In genomic region chr16:2460916-2461315, GRCh38 we compare ENCODE assay signal across 12 cellular contexts. TPM values are rescaled to one million over a fixed set of nuclear protein-coding genes. Genes with fewer than 3 reads are reported as not detected.
DNase-seq lines count a peak whose midpoint lies in the region; ATAC-seq and TF ChIP-seq lines count a peak whose summit lies in the region.
"Had no signal": no experiment of that assay in that cellular context is flagged by ENCODE, and none has a peak within 500 bp of the region (broad histone marks: within the 10 kb centered on the region; RNA-seq: fewer than 3 reads in every experiment).

No MANE protein-coding gene starts in this region.

- CTCF ChIA-PET in activated CD8-positive, alpha-beta memory T cell treated with anti-CD3 and anti-CD28 coated beads, Interleukin-2, amount 10 ng/mL, durations not matched to agents 7 days and 5 days (lab: Charles Lee): interaction anchor here (1.4 to 1.9 kb wide), 4 partner anchors 7 to 40 kb away, joined by 3 to 6 read pairs (median 6); partner anchors contain the start of gene TBC1D24

- no peak for DNase-seq in activated CD8-positive, alpha-beta memory T cell treated with anti-CD3 and anti-CD28 coated beads, Interleukin-2, amount 10 ng/mL, durations not matched to agents 7 days and 5 days
- no peak for DNase-seq in activated CD8-positive, alpha-beta memory T cell treated with anti-CD3 and anti-CD28 coated beads for 24 hours
- no peak for DNase-seq in endodermal cell
- no peak for DNase-seq in skeletal muscle cell (ENCODE audit: low read depth)
- no peak for DNase-seq in pons (ENCODE audit: low spot score)
- DNase-seq: AML-193, dermis blood vessel endothelial cell, NCI-H1694 treated with DMSO at 0.1 percent for 48 hours had no signal

- 91 to 96% methylated on average over 10 to 13 of the region's 13 CpGs for WGBS in endodermal cell (ENCODE audit: insufficient coverage in 1 of 2, insufficient read length in 1 of 2), 2 experiments

- peaks cover 21% of the 10 kb centered on the region for H3K4me1 Mint-ChIP-seq in activated CD8-positive, alpha-beta memory T cell treated with anti-CD3 and anti-CD28 coated beads, Interleukin-2, amount 10 ng/mL, durations not matched to agents 7 days and 5 days
- H3K4me1 Mint-ChIP-seq in endodermal cell: peaks cover 8% of the 10 kb centered on the region

- H3K9me3 Mint-ChIP-seq in activated CD8-positive, alpha-beta memory T cell treated with anti-CD3 and anti-CD28 coated beads, Interleukin-2, amount 10 ng/mL, durations not matched to agents 7 days and 5 days (ENCODE audit: low read depth): no peaks in the 10 kb centered on the region
- H3K9me3 Mint-ChIP-seq in endodermal cell: no peaks in the 10 kb centered on the region

- peaks cover 28% of the 10 kb centered on the region for H3K4me1 ChIP-seq in OCI-LY1 (ENCODE audit: insufficient read depth, low read length, severe bottlenecking)
- peaks cover 5% of the 10 kb centered on the region for H3K4me1 ChIP-seq in endodermal cell (ENCODE audit: control insufficient read depth, insufficient read depth, low read length)

- H3K27ac ChIP-seq in OCI-LY1 (ENCODE audit: low read depth, low read length, poor library complexity, severe bottlenecking) (no peak overlapping the region), endodermal cell (ENCODE audit: low read depth, low read length) (no peak overlapping the region)
- H3K27ac ChIP-seq: parathyroid adenoma had no signal

- H3K36me3 ChIP-seq in OCI-LY1 (ENCODE audit: insufficient read depth, low read length) (peaks cover 32% of the 10 kb centered on the region), endodermal cell (ENCODE audit: control insufficient read depth, insufficient read depth, low read length) (peaks cover 25% of the 10 kb centered on the region)

- H3K4me3 Mint-ChIP-seq in activated CD8-positive, alpha-beta memory T cell treated with anti-CD3 and anti-CD28 coated beads, Interleukin-2, amount 10 ng/mL, durations not matched to agents 7 days and 5 days: peak overlapping the region; percentile 63
- H3K4me3 Mint-ChIP-seq in endodermal cell: peak overlapping the region; percentile 76

- H3K4me3 ChIP-seq in OCI-LY1 (ENCODE audit: low read depth, low read length, poor library complexity, severe bottlenecking): peak overlapping the region; percentile 68
- H3K4me3 ChIP-seq in endodermal cell (ENCODE audit: low read length): peak overlapping the region; percentile 89
- peak overlapping the region; percentile 61 for H3K4me3 ChIP-seq in skeletal muscle cell (ENCODE audit: low read depth, low read length)

- ATAC-seq in activated CD8-positive, alpha-beta memory T cell treated with anti-CD3 and anti-CD28 coated beads, Interleukin-2, amount 10 ng/mL, durations not matched to agents 7 days and 5 days: no peak
- no peak for ATAC-seq in GM21515 (IDR thresholded peaks at IDR 0.05; ENCODE audit: unreplicated experiment)
- ATAC-seq in GM19035 (IDR thresholded peaks at IDR 0.05; ENCODE audit: unreplicated experiment): no peak

- H3K79me2 ChIP-seq in OCI-LY1 (ENCODE audit: insufficient read depth, low read length): no peaks in the 10 kb centered on the region
- H3K79me2 ChIP-seq: parathyroid adenoma had no signal

- H3K36me3 Mint-ChIP-seq in activated CD8-positive, alpha-beta memory T cell treated with anti-CD3 and anti-CD28 coated beads, Interleukin-2, amount 10 ng/mL, durations not matched to agents 7 days and 5 days: peaks cover 11% of the 10 kb centered on the region
- peaks cover 22% of the 10 kb centered on the region for H3K36me3 Mint-ChIP-seq in endodermal cell (ENCODE audit: low read depth)

- H2AFZ ChIP-seq in OCI-LY1 (ENCODE audit: low read length): no peak overlapping the region

- H3K27ac Mint-ChIP-seq in activated CD8-positive, alpha-beta memory T cell treated with anti-CD3 and anti-CD28 coated beads, Interleukin-2, amount 10 ng/mL, durations not matched to agents 7 days and 5 days: no peak overlapping the region
- no peak overlapping the region for H3K27ac Mint-ChIP-seq in endodermal cell

- H3K9me3 ChIP-seq in OCI-LY1 (ENCODE audit: low read length) (no peaks in the 10 kb centered on the region), endodermal cell (ENCODE audit: control insufficient read depth, low read length) (no peaks in the 10 kb centered on the region)

- H3K27me3 ChIP-seq in OCI-LY1 (ENCODE audit: insufficient read depth, low read length): no peaks in the 10 kb centered on the region
- no peaks in the 10 kb centered on the region for H3K27me3 ChIP-seq in endodermal cell (ENCODE audit: control insufficient read depth, insufficient read depth, low read length, poor library complexity, severe bottlenecking)

- peak overlapping the region; percentile 95 for H3K4me2 ChIP-seq in OCI-LY1 (ENCODE audit: low read length)

- H3K27me3 Mint-ChIP-seq in activated CD8-positive, alpha-beta memory T cell treated with anti-CD3 and anti-CD28 coated beads, Interleukin-2, amount 10 ng/mL, durations not matched to agents 7 days and 5 days: no peaks in the 10 kb centered on the region
- H3K27me3 Mint-ChIP-seq in endodermal cell (ENCODE audit: insufficient read depth): no peaks in the 10 kb centered on the region

- H3F3A ChIP-seq in OCI-LY1 (ENCODE audit: insufficient read depth, low read length): 0 out of 2 replicates have a peak, but pooled peaks cover 4% of the 10 kb centered on the region

- H4K20me1 ChIP-seq in OCI-LY1 (ENCODE audit: insufficient read depth, low read length): no peaks in the 10 kb centered on the region

- H3K9ac ChIP-seq in OCI-LY1 (ENCODE audit: low read length) (peak overlapping the region; percentile 75; the same call in 1 of the 2 replicates), endodermal cell (ENCODE audit: extremely low read depth, low read length, poor library complexity, severe bottlenecking) (peak overlapping the region; percentile 53)
- H3K9ac ChIP-seq: parathyroid adenoma had no signal

- no peaks in the 10 kb centered on the region for H3K9me2 ChIP-seq in OCI-LY1 (ENCODE audit: low read depth, low read length)

- no peak for TF ChIP-seq CTCF in OCI-LY1 (IDR thresholded peaks at IDR 0.05; ENCODE audit: low read length)
- no peak for TF ChIP-seq CTCF in endodermal cell (conservative IDR thresholded peaks at IDR 0.05)

RNA-seq across cellular contexts. Expression of gene TEDC2, which starts 1.0 kb away (rescaled TPM):
- 10 to 100 TPM; 24.9 to 27.5 TPM for total RNA-seq in activated CD8-positive, alpha-beta memory T cell treated with anti-CD3 and anti-CD28 coated beads, Interleukin-2, amount 10 ng/mL, durations not matched to agents 7 days and 5 days
- 10 to 100 TPM; 44.0 to 57.6 TPM for total RNA-seq in endodermal cell
- 32.9 TPM for polyA plus RNA-seq in endodermal cell (2013, experiment 1 of 2)
- 28.1 TPM for polyA plus RNA-seq in endodermal cell (2013, experiment 2 of 2)

RNA-seq across cellular contexts. Expression of gene NTN3, which starts 10.2 kb away (rescaled TPM):
- not detected for total RNA-seq in activated CD8-positive, alpha-beta memory T cell treated with anti-CD3 and anti-CD28 coated beads, Interleukin-2, amount 10 ng/mL, durations not matched to agents 7 days and 5 days
- under 1 TPM; 0.48 to 0.62 TPM for total RNA-seq in endodermal cell
- polyA plus RNA-seq in endodermal cell (2013, experiment 1 of 2): 1.0 TPM
- polyA plus RNA-seq in endodermal cell (2013, experiment 2 of 2): 0.75 TPM
- total RNA-seq: dermis blood vessel endothelial cell had no signal

RNA-seq across cellular contexts. Expression of gene TBC1D24, which starts 14.0 kb away (rescaled TPM):
- total RNA-seq in activated CD8-positive, alpha-beta memory T cell treated with anti-CD3 and anti-CD28 coated beads, Interleukin-2, amount 10 ng/mL, durations not matched to agents 7 days and 5 days: 10 to 100 TPM; 18.7 to 23.3 TPM
- total RNA-seq in endodermal cell: 10 to 100 TPM; 15.7 to 19.4 TPM
- 9.0 TPM for polyA plus RNA-seq in endodermal cell (2013, experiment 1 of 2)
- polyA plus RNA-seq in endodermal cell (2013, experiment 2 of 2): 9.4 TPM

RNA-seq across cellular contexts. Expression of gene CCNF, which starts 31.7 kb away (rescaled TPM):
- total RNA-seq in activated CD8-positive, alpha-beta memory T cell treated with anti-CD3 and anti-CD28 coated beads, Interleukin-2, amount 10 ng/mL, durations not matched to agents 7 days and 5 days: 100 to 1,000 TPM in 1 of 2 experiments, 10 to 100 TPM in 1; 84.2 to 103 TPM
- total RNA-seq in endodermal cell: 10 to 100 TPM; 50.8 to 58.9 TPM
- polyA plus RNA-seq in endodermal cell (2013, experiment 1 of 2): 35.3 TPM
- 35.1 TPM for polyA plus RNA-seq in endodermal cell (2013, experiment 2 of 2)

RNA-seq across cellular contexts. Expression of gene ATP6V0C, which starts 52.8 kb away (rescaled TPM):
- 100 to 1,000 TPM; 104 to 121 TPM for total RNA-seq in activated CD8-positive, alpha-beta memory T cell treated with anti-CD3 and anti-CD28 coated beads, Interleukin-2, amount 10 ng/mL, durations not matched to agents 7 days and 5 days
- 100 to 1,000 TPM; 176 to 180 TPM for total RNA-seq in endodermal cell
- polyA plus RNA-seq in endodermal cell (2013, experiment 1 of 2): 220 TPM
- 207 TPM for polyA plus RNA-seq in endodermal cell (2013, experiment 2 of 2)
